35 cellular contexts compared by ENCODE assay signal in genomic region chr1:117890452-117890851, GRCh38.
"Had no signal": no experiment of that assay in that cellular context is flagged by ENCODE, and none has a peak within 500 bp of the region (broad histone marks: within the 10 kb centered on the region; RNA-seq: fewer than 3 reads in every experiment).

No MANE protein-coding gene starts in this region.

- H3K9me3 ChIP-seq: MG63 had no signal

- DNase-seq: Karpas-422, Kasumi-1, MG63, MM.1S, MV-4-11, NCI-H1048, NCI-H1092, NCI-H1092 treated with DMSO at 0.1 percent for 48 hours, NCI-H1105, NCI-H1105 treated with DMSO at 0.1 percent for 48 hours, NCI-H1417, NCI-H1417 treated with DMSO at 0.1 percent for 48 hours, NCI-H1436, NCI-H1436 treated with DMSO at 0.1 percent for 48 hours, NCI-H146, NCI-H1694, NCI-H1694 treated with DMSO at 0.1 percent for 48 hours, NCI-H187, NCI-H187 treated with DMSO at 0.1 percent for 48 hours, NCI-H1930, NCI-H2029, NCI-H2029 treated with DMSO at 0.1 percent for 48 hours, NCI-H2081, NCI-H2081 treated with DMSO at 0.1 percent for 48 hours, NCI-H2107, NCI-H2171, NCI-H2171 treated with DMSO at 0.1 percent for 48 hours, NCI-H2227 treated with DMSO at 0.1 percent for 48 hours, NCI-H226, NCI-H345, NCI-H446, NCI-H446 treated with DMSO at 0.1 percent for 48 hours, NCI-H510A, NCI-H510A treated with DMSO at 0.1 percent for 48 hours, NCI-H524 had no signal

- H3K4me3 ChIP-seq: MG63 had no signal

- H3K27me3 ChIP-seq: MG63 had no signal
